Comparison of ENCODE assay signal across 1 cellular context in the genomic region with DNA sequence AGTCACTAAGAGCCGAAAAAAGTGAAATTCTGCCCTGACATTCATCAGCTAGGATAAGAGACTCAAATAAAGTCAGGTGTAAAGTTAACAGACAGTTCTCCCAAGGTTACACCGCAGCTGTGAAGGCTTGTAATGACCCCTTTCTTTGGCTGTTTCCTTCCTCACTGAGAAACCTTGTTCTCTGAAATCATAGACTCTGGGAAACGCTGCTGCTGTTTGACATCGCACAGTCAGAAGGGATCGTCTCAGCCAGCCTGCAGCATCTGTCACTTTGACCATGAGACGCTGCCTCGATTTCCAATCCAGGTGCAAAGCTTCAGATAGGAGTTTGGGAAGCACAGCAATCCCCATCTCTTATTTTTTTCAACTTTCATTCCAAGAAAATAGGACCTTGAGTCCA.
TF ChIP-seq lines count a peak whose summit lies in the region.

No MANE protein-coding gene starts in this region.

TF ChIP-seq in GM23338, 12 proteins besides CTCF, POLR2A, EP300 and RAD21 (continued from another document):
- TF ChIP-seq, protein P1, sequence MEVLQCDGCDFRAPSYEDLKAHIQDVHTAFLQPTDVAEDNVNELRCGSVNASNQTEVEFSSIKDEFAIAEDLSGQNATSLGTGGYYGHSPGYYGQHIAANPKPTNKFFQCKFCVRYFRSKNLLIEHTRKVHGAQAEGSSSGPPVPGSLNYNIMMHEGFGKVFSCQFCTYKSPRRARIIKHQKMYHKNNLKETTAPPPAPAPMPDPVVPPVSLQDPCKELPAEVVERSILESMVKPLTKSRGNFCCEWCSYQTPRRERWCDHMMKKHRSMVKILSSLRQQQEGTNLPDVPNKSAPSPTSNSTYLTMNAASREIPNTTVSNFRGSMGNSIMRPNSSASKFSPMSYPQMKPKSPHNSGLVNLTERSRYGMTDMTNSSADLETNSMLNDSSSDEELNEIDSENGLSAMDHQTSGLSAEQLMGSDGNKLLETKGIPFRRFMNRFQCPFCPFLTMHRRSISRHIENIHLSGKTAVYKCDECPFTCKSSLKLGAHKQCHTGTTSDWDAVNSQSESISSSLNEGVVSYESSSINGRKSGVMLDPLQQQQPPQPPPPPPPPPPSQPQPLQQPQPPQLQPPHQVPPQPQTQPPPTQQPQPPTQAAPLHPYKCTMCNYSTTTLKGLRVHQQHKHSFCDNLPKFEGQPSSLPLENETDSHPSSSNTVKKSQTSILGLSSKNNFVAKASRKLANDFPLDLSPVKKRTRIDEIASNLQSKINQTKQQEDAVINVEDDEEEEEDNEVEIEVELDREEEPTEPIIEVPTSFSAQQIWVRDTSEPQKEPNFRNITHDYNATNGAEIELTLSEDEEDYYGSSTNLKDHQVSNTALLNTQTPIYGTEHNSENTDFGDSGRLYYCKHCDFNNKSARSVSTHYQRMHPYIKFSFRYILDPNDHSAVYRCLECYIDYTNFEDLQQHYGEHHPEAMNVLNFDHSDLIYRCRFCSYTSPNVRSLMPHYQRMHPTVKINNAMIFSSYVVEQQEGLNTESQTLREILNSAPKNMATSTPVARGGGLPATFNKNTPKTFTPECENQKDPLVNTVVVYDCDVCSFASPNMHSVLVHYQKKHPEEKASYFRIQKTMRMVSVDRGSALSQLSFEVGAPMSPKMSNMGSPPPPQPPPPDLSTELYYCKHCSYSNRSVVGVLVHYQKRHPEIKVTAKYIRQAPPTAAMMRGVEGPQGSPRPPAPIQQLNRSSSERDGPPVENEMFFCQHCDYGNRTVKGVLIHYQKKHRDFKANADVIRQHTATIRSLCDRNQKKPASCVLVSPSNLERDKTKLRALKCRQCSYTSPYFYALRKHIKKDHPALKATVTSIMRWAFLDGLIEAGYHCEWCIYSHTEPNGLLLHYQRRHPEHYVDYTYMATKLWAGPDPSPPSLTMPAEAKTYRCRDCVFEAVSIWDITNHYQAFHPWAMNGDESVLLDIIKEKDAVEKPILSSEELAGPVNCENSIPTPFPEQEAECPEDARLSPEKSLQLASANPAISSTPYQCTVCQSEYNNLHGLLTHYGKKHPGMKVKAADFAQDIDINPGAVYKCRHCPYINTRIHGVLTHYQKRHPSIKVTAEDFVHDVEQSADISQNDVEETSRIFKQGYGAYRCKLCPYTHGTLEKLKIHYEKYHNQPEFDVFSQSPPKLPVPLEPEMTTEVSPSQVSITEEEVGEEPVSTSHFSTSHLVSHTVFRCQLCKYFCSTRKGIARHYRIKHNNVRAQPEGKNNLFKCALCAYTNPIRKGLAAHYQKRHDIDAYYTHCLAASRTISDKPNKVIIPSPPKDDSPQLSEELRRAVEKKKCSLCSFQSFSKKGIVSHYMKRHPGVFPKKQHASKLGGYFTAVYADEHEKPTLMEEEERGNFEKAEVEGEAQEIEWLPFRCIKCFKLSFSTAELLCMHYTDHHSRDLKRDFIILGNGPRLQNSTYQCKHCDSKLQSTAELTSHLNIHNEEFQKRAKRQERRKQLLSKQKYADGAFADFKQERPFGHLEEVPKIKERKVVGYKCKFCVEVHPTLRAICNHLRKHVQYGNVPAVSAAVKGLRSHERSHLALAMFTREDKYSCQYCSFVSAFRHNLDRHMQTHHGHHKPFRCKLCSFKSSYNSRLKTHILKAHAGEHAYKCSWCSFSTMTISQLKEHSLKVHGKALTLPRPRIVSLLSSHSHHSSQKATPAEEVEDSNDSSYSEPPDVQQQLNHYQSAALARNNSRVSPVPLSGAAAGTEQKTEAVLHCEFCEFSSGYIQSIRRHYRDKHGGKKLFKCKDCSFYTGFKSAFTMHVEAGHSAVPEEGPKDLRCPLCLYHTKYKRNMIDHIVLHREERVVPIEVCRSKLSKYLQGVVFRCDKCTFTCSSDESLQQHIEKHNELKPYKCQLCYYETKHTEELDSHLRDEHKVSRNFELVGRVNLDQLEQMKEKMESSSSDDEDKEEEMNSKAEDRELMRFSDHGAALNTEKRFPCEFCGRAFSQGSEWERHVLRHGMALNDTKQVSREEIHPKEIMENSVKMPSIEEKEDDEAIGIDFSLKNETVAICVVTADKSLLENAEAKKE (CRISPR knock-in tag; IDR thresholded peaks at IDR 0.05) = no peak
- TF ChIP-seq NANOG (IDR thresholded peaks at IDR 0.05; ENCODE audit: borderline replicate concordance) = no peak
